In genomic region chr2:100870652-100871531, GRCh38 we compare ENCODE assay signal across 14 cellular contexts. TPM values are rescaled to one million over a fixed set of nuclear protein-coding genes. Genes with fewer than 3 reads are reported as not detected.
DNase-seq lines count a peak whose midpoint lies in the region; ATAC-seq and TF ChIP-seq lines count a peak whose summit lies in the region.
"Had no signal": no experiment of that assay in that cellular context is flagged by ENCODE, and none has a peak within 500 bp of the region (broad histone marks: within the 10 kb centered on the region; RNA-seq: fewer than 3 reads in every experiment).

No MANE protein-coding gene starts in this region.

- H3K9me3 ChIP-seq in DND-41 (ENCODE audit: insufficient read depth, low read length, severe bottlenecking) (peaks cover 8% of the 10 kb centered on the region), uterus (peaks cover 0 to 5% of the 10 kb centered on the region in 2 donors)

- TF ChIP-seq POLR2A in uterus (IDR thresholded peaks at IDR 0.05), result no peak

- H3K27me3 ChIP-seq in DND-41 (ENCODE audit: insufficient read depth, low read length, poor library complexity), result no peaks in the 10 kb centered on the region
- no peaks in the 10 kb centered on the region for H3K27me3 ChIP-seq in uterus

- H3K4me2 ChIP-seq in DND-41 (ENCODE audit: insufficient read depth, low read length), result no peak overlapping the region

- H2AFZ ChIP-seq in DND-41 (ENCODE audit: low read depth, low read length), result no peak overlapping the region

- TF ChIP-seq CTCF in DND-41 (IDR thresholded peaks at IDR 0.05; ENCODE audit: borderline replicate concordance, extremely low read depth, low read length, poor library complexity, severe bottlenecking), result peak; percentile 43
- TF ChIP-seq CTCF in astrocyte of the cerebellum (IDR thresholded peaks at IDR 0.05; ENCODE audit: low read depth, low read length, missing control alignments), result peak; percentile 30
- no peak for TF ChIP-seq CTCF in uterus (IDR thresholded peaks at IDR 0.05)

- H3K36me3 ChIP-seq in DND-41 (ENCODE audit: insufficient read depth, low read length), result no peaks in the 10 kb centered on the region
- no peaks in the 10 kb centered on the region for H3K36me3 ChIP-seq in uterus

- no peak overlapping the region for H3K27ac ChIP-seq in DND-41 (ENCODE audit: low read length)
- no peak overlapping the region for H3K27ac ChIP-seq in uterus

- intact Hi-C loops in uterus (cut with DNase I; ENCODE audit: low total_unique reads), result no loop called here

- in situ Hi-C loops in astrocyte of the cerebellum (cut with HindIII; ENCODE audit: low sequenced_read_pairs), result no loop called here

- no peak overlapping the region for H3K4me3 ChIP-seq in DND-41 (ENCODE audit: low read depth in 1 of 2, low read length in 2 of 2)
- H3K4me3 ChIP-seq in Jurkat, Clone E6-1 (ENCODE audit: low read length), result no peak overlapping the region
- no peak overlapping the region for H3K4me3 ChIP-seq in astrocyte of the cerebellum (ENCODE audit: low read depth, low read length)
- no peak overlapping the region for H3K4me3 ChIP-seq in uterus

- no peak overlapping the region for H3K9ac ChIP-seq in DND-41 (ENCODE audit: low read depth, low read length)

- DNase-seq in DND-41 (no peak), astrocyte of the cerebellum (ENCODE audit: low read depth) (no peak), left lobe of liver (ENCODE audit: low spot score) (peak; percentile 69), NCI-H1694 treated with DMSO at 0.1 percent for 48 hours (lab: John Stamatoyannopoulos, UW) (no peak), HT-29 (ENCODE audit: low spot score) (no peak), uterus (no peak), NCI-H774 (lab: John Stamatoyannopoulos, UW) (no peak)
- DNase-seq in Jurkat, Clone E6-1 (ENCODE audit: low read depth, low spot score), result peak; percentile 40
- DNase-seq: activated CD4-positive, CD25-positive, alpha-beta regulatory T cell; activated T-cell treated with anti-CD3 and anti-CD28 coated beads, Interleukin-2, amount 50 U/mL, for 24 hours; amygdala; Caco-2; natural killer cell had no signal

- no peaks in the 10 kb centered on the region for H4K20me1 ChIP-seq in DND-41 (ENCODE audit: insufficient read depth, low read length)

- ATAC-seq in DND-41 (ENCODE audit: insufficient read depth, low read depth) (no peak), left lobe of liver (peak; percentile 84)
- ATAC-seq: natural killer cell, Right ventricle myocardium inferior had no signal

- no peaks in the 10 kb centered on the region for H3K79me2 ChIP-seq in DND-41 (ENCODE audit: insufficient read depth, low read length)

- H3K4me1 ChIP-seq in DND-41 (ENCODE audit: insufficient read depth, low read length) (peaks cover 10% of the 10 kb centered on the region), uterus (no peaks in the 10 kb centered on the region)

RNA-seq across cellular contexts. Expression of gene NPAS2, which starts 51.0 kb away (rescaled TPM):
- polyA plus RNA-seq in Jurkat, Clone E6-1 (2012; ENCODE audit: insufficient read depth, insufficient read length), result 20.0 TPM
- total RNA-seq in left lobe of liver, result 23.9 TPM
- total RNA-seq in HT-29 (2014; rRNA removed; shearing (Covaris generic)), result 9.8 and 10.5 TPM in 2 replicates
- 10 to 100 TPM in 3 of 4 donors, 1 to 10 TPM in 1; 5.6 to 66.5 (median 24.9) TPM for total RNA-seq in uterus
- total RNA-seq: natural killer cell had no signal

Comparison
In these comparisons a context has a peak if more than half of its experiments do, and no peak if none do; other contexts are left out.
1. DNase-seq: peak in Jurkat, Clone E6-1 (single experiment) and left lobe of liver (single experiment); none in DND-41 (single experiment), astrocyte of the cerebellum (single experiment), NCI-H1694 treated with DMSO at 0.1 percent for 48 hours (single experiment), HT-29 (single experiment), uterus (0 of 2) and NCI-H774 (single experiment).
2. CTCF ChIP-seq: peak in DND-41 (single experiment) and astrocyte of the cerebellum (single experiment); none in uterus (0 of 4).